In genomic region chr14:79448922-79449321, GRCh38 we compare ENCODE assay signal across 35 cellular contexts.
DNase-seq lines count a peak whose midpoint lies in the region; TF ChIP-seq lines count a peak whose summit lies in the region.
"Had no signal": no experiment of that assay in that cellular context is flagged by ENCODE, and none has a peak within 500 bp of the region (broad histone marks: within the 10 kb centered on the region; RNA-seq: fewer than 3 reads in every experiment).

No MANE protein-coding gene starts in this region.

- TF ChIP-seq RAD21 in neural cell (conservative IDR thresholded peaks at IDR 0.05): peak; percentile 30

- H4K8ac ChIP-seq in neuronal stem cell (ENCODE audit: low read depth, low read length): no peak overlapping the region

- H3K9me2 ChIP-seq in neural cell (ENCODE audit: insufficient read depth, low read length): no peaks in the 10 kb centered on the region

- H3K79me1 ChIP-seq in neuronal stem cell (ENCODE audit: low read depth, low read length): no peaks in the 10 kb centered on the region

- no peak overlapping the region for H2BK15ac ChIP-seq in neuronal stem cell (ENCODE audit: low read length)

- no peak overlapping the region for H3K4ac ChIP-seq in neuronal stem cell (ENCODE audit: low read length)

- H3K4me3 ChIP-seq in neural cell (ENCODE audit: low read length) (peak overlapping the region; percentile 33), neuron (ENCODE audit: low read length) (no peak overlapping the region), neuronal stem cell (ENCODE audit: low read length in 2 of 2) (no peak overlapping the region)
- H3K4me3 ChIP-seq: A549; BLaER1; BLaER1 treated with 17β-estradiol and CSF1 and Interleukin-3, amounts not matched to agents 10 nM and 100 nM had no signal

- H3F3A ChIP-seq in neural cell (ENCODE audit: insufficient read depth, low read length, poor library complexity, severe bottlenecking): peaks cover 3% of the 10 kb centered on the region

- H3K4me2 ChIP-seq in neural cell (ENCODE audit: low read length) (peak overlapping the region; percentile 40), neuronal stem cell (ENCODE audit: insufficient read depth, low read length, poor library complexity, severe bottlenecking) (no peak overlapping the region)
- H3K4me2 ChIP-seq: A549; BLaER1; BLaER1 treated with 17β-estradiol and CSF1 and Interleukin-3, amounts not matched to agents 10 nM and 100 nM had no signal

- no peak overlapping the region for H2BK5ac ChIP-seq in neuronal stem cell (ENCODE audit: low read length)

- H3K18ac ChIP-seq in neuronal stem cell (ENCODE audit: low read length): no peak overlapping the region

- peak overlapping the region; percentile 73 for H3K27ac Mint-ChIP-seq in nephron progenitor cell
- no peak overlapping the region for H3K27ac Mint-ChIP-seq in osteocyte (ENCODE audit: unreplicated experiment)
- no peak overlapping the region for H3K27ac Mint-ChIP-seq in MCF 10A (ENCODE audit: low read depth, unreplicated experiment)
- H3K27ac Mint-ChIP-seq: B cell; CD14-positive monocyte; CD4-positive, alpha-beta memory T cell; CD4-positive, alpha-beta T cell; CD4-positive, CD25-positive, alpha-beta regulatory T cell; CD8-positive, alpha-beta memory T cell; CD8-positive, alpha-beta T cell had no signal

- H3K4me3 Mint-ChIP-seq in nephron progenitor cell: no peak overlapping the region
- no peak overlapping the region for H3K4me3 Mint-ChIP-seq in osteocyte (ENCODE audit: unreplicated experiment)
- H3K4me3 Mint-ChIP-seq in MCF 10A (ENCODE audit: unreplicated experiment): no peak overlapping the region
- H3K4me3 Mint-ChIP-seq: B cell; CD14-positive monocyte; CD4-positive, alpha-beta memory T cell; CD4-positive, alpha-beta T cell; CD4-positive, CD25-positive, alpha-beta regulatory T cell; CD8-positive, alpha-beta memory T cell; CD8-positive, alpha-beta T cell had no signal

- no peaks in the 10 kb centered on the region for H3K27me3 ChIP-seq in neural cell (ENCODE audit: insufficient read depth, low read depth, low read length)
- no peaks in the 10 kb centered on the region for H3K27me3 ChIP-seq in neuron (ENCODE audit: insufficient read depth, low read length)
- H3K27me3 ChIP-seq in neuronal stem cell (ENCODE audit: control insufficient read depth in 3 of 3, insufficient read depth in 3 of 3, low read depth in 1 of 3, low read length in 3 of 3): no peaks in the 10 kb centered on the region
- H3K27me3 ChIP-seq: BE2C; BLaER1; BLaER1 treated with 17β-estradiol and CSF1 and Interleukin-3, amounts not matched to agents 10 nM and 100 nM had no signal

- H3K9ac ChIP-seq in neural cell (ENCODE audit: low read length) (peak overlapping the region; percentile 33), neuronal stem cell (ENCODE audit: low read depth, low read length, poor library complexity) (no peak overlapping the region)
- H3K9ac ChIP-seq: BLaER1; BLaER1 treated with 17β-estradiol and CSF1 and Interleukin-3, amounts not matched to agents 10 nM and 100 nM had no signal

- CTCF ChIA-PET in MCF 10A (lab: Yijun Ruan, JAX): interaction anchor here (0.7 kb wide), 1 partner anchor 439 kb away, joined by 3 read pairs; no protein-coding TSS in a partner anchor

- H3K4me1 Mint-ChIP-seq in nephron progenitor cell: peaks cover 15% of the 10 kb centered on the region
- peaks cover 11% of the 10 kb centered on the region for H3K4me1 Mint-ChIP-seq in osteocyte (ENCODE audit: unreplicated experiment)
- no peaks in the 10 kb centered on the region for H3K4me1 Mint-ChIP-seq in MCF 10A (ENCODE audit: insufficient read depth, unreplicated experiment)
- H3K4me1 Mint-ChIP-seq: B cell; CD14-positive monocyte; CD4-positive, alpha-beta memory T cell; CD4-positive, CD25-positive, alpha-beta regulatory T cell; CD8-positive, alpha-beta memory T cell had no signal

- H2BK120ac ChIP-seq in neuronal stem cell (ENCODE audit: low read depth, low read length): no peak overlapping the region

- H2AK5ac ChIP-seq in neuronal stem cell (ENCODE audit: low read depth, low read length): no peak overlapping the region

- peak overlapping the region; percentile 86 for H3K27ac ChIP-seq in neural cell (ENCODE audit: low read length)
- no peak overlapping the region for H3K27ac ChIP-seq in neuronal stem cell (replicated peaks; ENCODE audit: low read length)
- H3K27ac ChIP-seq: 22Rv1; A549; BLaER1; BLaER1 treated with 17β-estradiol and CSF1 and Interleukin-3, amounts not matched to agents 10 nM and 100 nM; C4-2B had no signal

- no peaks in the 10 kb centered on the region for H3K36me3 Mint-ChIP-seq in nephron progenitor cell (ENCODE audit: low read depth)
- no peaks in the 10 kb centered on the region for H3K36me3 Mint-ChIP-seq in osteocyte (ENCODE audit: unreplicated experiment)
- no peaks in the 10 kb centered on the region for H3K36me3 Mint-ChIP-seq in MCF 10A (ENCODE audit: insufficient read depth, unreplicated experiment)
- H3K36me3 Mint-ChIP-seq: CD14-positive monocyte; CD4-positive, alpha-beta memory T cell; CD4-positive, CD25-positive, alpha-beta regulatory T cell; CD8-positive, alpha-beta T cell had no signal

- TF ChIP-seq EP300 in neural cell (conservative IDR thresholded peaks at IDR 0.05; ENCODE audit: poor library complexity, severe bottlenecking): peak; percentile 77

- no peaks in the 10 kb centered on the region for H4K20me1 ChIP-seq in neural cell (ENCODE audit: insufficient read depth)
- H4K20me1 ChIP-seq: BLaER1; BLaER1 treated with 17β-estradiol and CSF1 and Interleukin-3, amounts not matched to agents 10 nM and 100 nM had no signal

- WGBS in neuronal stem cell (ENCODE audit: extremely low coverage in 2 of 2, insufficient read length in 2 of 2, insufficient replicate concordance in 1 of 2), 2 donors: no CpG with 5 or more reads among the region's 6 CpGs

- peaks cover 5% of the 10 kb centered on the region for H3K79me2 ChIP-seq in neural cell (replicated peaks; ENCODE audit: insufficient read depth, low read length)

- no peak overlapping the region for H3K14ac ChIP-seq in neuronal stem cell (ENCODE audit: low read length)

- no peaks in the 10 kb centered on the region for H3K27me3 Mint-ChIP-seq in nephron progenitor cell (ENCODE audit: low read depth, poor library complexity)
- H3K27me3 Mint-ChIP-seq in osteocyte (ENCODE audit: unreplicated experiment): no peaks in the 10 kb centered on the region
- H3K27me3 Mint-ChIP-seq in MCF 10A (ENCODE audit: insufficient read depth, unreplicated experiment): peaks cover 27% of the 10 kb centered on the region
- H3K27me3 Mint-ChIP-seq: B cell; CD4-positive, alpha-beta memory T cell; CD4-positive, alpha-beta T cell; CD4-positive, CD25-positive, alpha-beta regulatory T cell; CD8-positive, alpha-beta memory T cell had no signal

- H3K9me3 ChIP-seq in neural cell (ENCODE audit: low read length) (no peaks in the 10 kb centered on the region), neuron (ENCODE audit: low read length) (no peaks in the 10 kb centered on the region), neuronal stem cell (replicated peaks in 1 of 2; ENCODE audit: control insufficient read depth in 2 of 2, insufficient read depth in 1 of 2, low read depth in 1 of 2, low read length in 2 of 2) (no peaks in the 10 kb centered on the region)
- H3K9me3 ChIP-seq: A549; BE2C; BLaER1; BLaER1 treated with 17β-estradiol and CSF1 and Interleukin-3, amounts not matched to agents 10 nM and 100 nM; Caco-2 had no signal

- no peak overlapping the region for H3K23ac ChIP-seq in neuronal stem cell (ENCODE audit: low read depth, low read length, poor library complexity)

- BruUV-seq in MCF 10A (replicated peaks; lab: Mats Ljungman, UMichigan): no TSS peak

- intact Hi-C loops in MCF 10A (cut with micrococcal nuclease): no loop called here

- DNase-seq in nephron progenitor cell: no peak
- DNase-seq in neuronal stem cell (ENCODE audit: low spot score): no peak
- no peak for DNase-seq in osteocyte (ENCODE audit: extremely low spot score, unreplicated experiment)
- no peak for DNase-seq in NCI-H2196 (lab: John Stamatoyannopoulos, UW; ENCODE audit: unreplicated experiment)
- DNase-seq in NCI-H345 (lab: John Stamatoyannopoulos, UW): no peak
- DNase-seq in MCF 10A (ENCODE audit: unreplicated experiment): no peak
- DNase-seq: 8988T; ACHN; AML-193; BE2C; C1 segment of cervical spinal cord; Caco-2; Calu3; CD4-positive, alpha-beta memory T cell; CD4-positive, alpha-beta T cell; CD4-positive, CD25-positive, alpha-beta regulatory T cell; CD8-positive, alpha-beta memory T cell; CD8-positive, alpha-beta T cell; COR-L47; DMS 273 treated with DMSO at 0.1 percent for 48 hours; DMS153; DMS53; DMS79; DMS79 treated with DMSO at 0.1 percent for 48 hours; DND-41; EL had no signal

- no peak overlapping the region for H4K91ac ChIP-seq in neuronal stem cell (ENCODE audit: low read depth, low read length, poor library complexity)

- no peak overlapping the region for H2BK12ac ChIP-seq in neuronal stem cell (ENCODE audit: low read length)

- TF ChIP-seq CTCF in nephron progenitor cell (IDR thresholded peaks at IDR 0.05) (no peak), neural cell (IDR thresholded peaks at IDR 0.05; ENCODE audit: poor library complexity, severe bottlenecking) (no peak), osteocyte (IDR thresholded peaks at IDR 0.05) (no peak), MCF 10A (IDR thresholded peaks at IDR 0.05; ENCODE audit: unreplicated experiment) (no peak)

- POLR2A ChIA-PET in MCF 10A (lab: Yijun Ruan, JAX): no interaction called here

- H3K4me1 ChIP-seq in neuron (ENCODE audit: insufficient read depth, low read length): peaks cover 7% of the 10 kb centered on the region
- peaks cover 0 to 2% of the 10 kb centered on the region in 2 donors for H3K4me1 ChIP-seq in neuronal stem cell (ENCODE audit: control insufficient read depth in 2 of 2, insufficient read depth in 1 of 2, low read depth in 1 of 2, low read length in 2 of 2)
- H3K4me1 ChIP-seq: BE2C; BLaER1; BLaER1 treated with 17β-estradiol and CSF1 and Interleukin-3, amounts not matched to agents 10 nM and 100 nM; Caco-2 had no signal

- H3K36me3 ChIP-seq in neural cell (ENCODE audit: insufficient read depth, low read length) (no peaks in the 10 kb centered on the region), neuron (ENCODE audit: insufficient read depth, low read length) (no peaks in the 10 kb centered on the region), neuronal stem cell (replicated peaks in 1 of 2; ENCODE audit: control insufficient read depth in 2 of 2, insufficient read depth in 2 of 2, low read length in 2 of 2) (no peaks in the 10 kb centered on the region)
- H3K36me3 ChIP-seq: BE2C; BLaER1; BLaER1 treated with 17β-estradiol and CSF1 and Interleukin-3, amounts not matched to agents 10 nM and 100 nM had no signal

- H2AFZ ChIP-seq in neural cell (ENCODE audit: low read depth, low read length) (no peak overlapping the region), neuron (ENCODE audit: low read depth, low read length) (peak overlapping the region; percentile 60), neuronal stem cell (ENCODE audit: low read length) (peak overlapping the region; percentile 75)

- H3K9me3 Mint-ChIP-seq in nephron progenitor cell (no peaks in the 10 kb centered on the region), osteocyte (ENCODE audit: unreplicated experiment) (no peaks in the 10 kb centered on the region), MCF 10A (ENCODE audit: unreplicated experiment) (no peaks in the 10 kb centered on the region)
- H3K9me3 Mint-ChIP-seq: CD4-positive, alpha-beta T cell had no signal

TF ChIP-seq in neural cell, 6 proteins besides CTCF, POLR2A, EP300 and RAD21 (continues in another document):
- TF ChIP-seq EZH2 (IDR thresholded peaks at IDR 0.05; ENCODE audit: borderline replicate concordance, insufficient read depth, low read length, poor library complexity, severe bottlenecking): no peak
